In genomic region chr6:12605888-12606345, GRCh38 we compare ENCODE assay signal across 9 cellular contexts.
A peak's percentile ranks its signal among the peaks of the same experiment; 100 is the strongest.
DNase-seq lines count a peak whose midpoint lies in the region; ATAC-seq and TF ChIP-seq lines count a peak whose summit lies in the region.
"Had no signal": no experiment of that assay in that cellular context is flagged by ENCODE, and none has a peak within 500 bp of the region (broad histone marks: within the 10 kb centered on the region; RNA-seq: fewer than 3 reads in every experiment).

No MANE protein-coding gene starts in this region.

- H3K27me3 Mint-ChIP-seq in immature natural killer cell (ENCODE audit: low read depth in 3 of 3) = peaks cover 0 to 3% (median 3%) of the 10 kb centered on the region in 3 donors

- H2AFZ ChIP-seq in Karpas-422 (ENCODE audit: low read length) = no peak overlapping the region

- no peaks in the 10 kb centered on the region for H3K9me2 ChIP-seq in Karpas-422 (replicated peaks; ENCODE audit: insufficient read depth, low read length)

- no peak overlapping the region for H3K4me2 ChIP-seq in Karpas-422 (ENCODE audit: low read depth, low read length, poor library complexity, severe bottlenecking)

- ATAC-seq in GM21576 (IDR thresholded peaks at IDR 0.05; ENCODE audit: unreplicated experiment) (peak; percentile 34), GM18505 (IDR thresholded peaks at IDR 0.05; ENCODE audit: unreplicated experiment) (no peak)

- H3K4me3 ChIP-seq in Karpas-422 (ENCODE audit: low read length) (no peak overlapping the region; the same call in 1 of the 2 replicates), astrocyte of the cerebellum (ENCODE audit: low read depth, low read length) (no peak overlapping the region)

- no peaks in the 10 kb centered on the region for H3K27me3 ChIP-seq in Karpas-422 (ENCODE audit: low read length)

- peaks cover 27% of the 10 kb centered on the region for H3K4me1 ChIP-seq in Karpas-422 (ENCODE audit: low read length)

- no peaks in the 10 kb centered on the region for H3K36me3 Mint-ChIP-seq in immature natural killer cell

- no peaks in the 10 kb centered on the region for H3K4me1 Mint-ChIP-seq in immature natural killer cell

- no peak overlapping the region for H3K9ac ChIP-seq in Karpas-422 (ENCODE audit: low read length)

- in situ Hi-C loops in astrocyte of the cerebellum (cut with HindIII; ENCODE audit: low sequenced_read_pairs) = loop anchor here (25.0 kb wide), 1 partner anchor 944 kb away; no protein-coding TSS in a partner anchor

- TF ChIP-seq POLR2A in GM18505 (IDR thresholded peaks at IDR 0.05; ENCODE audit: borderline replicate concordance, extremely low read depth, insufficient read depth, insufficient read length) = no peak

- no peaks in the 10 kb centered on the region for H3K36me3 ChIP-seq in Karpas-422 (ENCODE audit: insufficient read depth, low read length)

- no peak overlapping the region for H3K27ac ChIP-seq in Karpas-422 (ENCODE audit: low read length)

- peak; percentile 72 for TF ChIP-seq CTCF in astrocyte of the cerebellum (IDR thresholded peaks at IDR 0.05; ENCODE audit: low read depth, low read length, missing control alignments)

- no peaks in the 10 kb centered on the region for H3K9me3 Mint-ChIP-seq in immature natural killer cell
- H3K9me3 Mint-ChIP-seq: dendritic cell treated with granulocyte-macrophage colony-stimulating factor and Interleukin-4, amounts not matched to agents 40 ng/mL and 50 ng/mL, for 4 days had no signal

- H3K27ac Mint-ChIP-seq in immature natural killer cell = no peak overlapping the region
- H3K27ac Mint-ChIP-seq: dendritic cell treated with granulocyte-macrophage colony-stimulating factor and Interleukin-4, amounts not matched to agents 40 ng/mL and 50 ng/mL, for 4 days had no signal

- DNase-seq in GDM1 (lab: John Stamatoyannopoulos, UW) = peak; percentile 45
- DNase-seq in Karpas-422 = peak; percentile 87
- peak; percentile 81 for DNase-seq in RKO (ENCODE audit: low spot score)
- peak; percentile 43 for DNase-seq in astrocyte of the cerebellum (ENCODE audit: low read depth)
- peak in 2 of 3 donors; percentile 11 to 12 for DNase-seq in immature natural killer cell
- peak; percentile 2 to 33 for DNase-seq in stimulated activated CD4-positive, alpha-beta T cell treated with anti-CD3 and anti-CD28 coated beads, Interleukin-15, amount 100 ng/mL, for 48 hours (ENCODE audit: low read depth in 2 of 2)

- no peak overlapping the region for H3K4me3 Mint-ChIP-seq in immature natural killer cell
- H3K4me3 Mint-ChIP-seq: dendritic cell treated with granulocyte-macrophage colony-stimulating factor and Interleukin-4, amounts not matched to agents 40 ng/mL and 50 ng/mL, for 4 days had no signal

- no peaks in the 10 kb centered on the region for H4K20me1 ChIP-seq in Karpas-422 (ENCODE audit: insufficient read depth, low read depth, low read length)

- H3K79me2 ChIP-seq in Karpas-422 (ENCODE audit: low read length) = no peaks in the 10 kb centered on the region

- H3K9me3 ChIP-seq in Karpas-422 (ENCODE audit: low read length) = no peaks in the 10 kb centered on the region

Comparison
In these comparisons a context has a peak if more than half of its experiments do, and no peak if none do; other contexts are left out.
1. DNase-seq: peak in every context shown above with its lines; median percentile 87 in Karpas-422; 81 in RKO; 45 in GDM1; 43 in astrocyte of the cerebellum; 18 in stimulated activated CD4-positive, alpha-beta T cell treated with anti-CD3 and anti-CD28 coated beads, Interleukin-15, amount 100 ng/mL, for 48 hours; 12 in immature natural killer cell.